ENCODE assay signal across 11 cellular contexts in the genomic region with DNA sequence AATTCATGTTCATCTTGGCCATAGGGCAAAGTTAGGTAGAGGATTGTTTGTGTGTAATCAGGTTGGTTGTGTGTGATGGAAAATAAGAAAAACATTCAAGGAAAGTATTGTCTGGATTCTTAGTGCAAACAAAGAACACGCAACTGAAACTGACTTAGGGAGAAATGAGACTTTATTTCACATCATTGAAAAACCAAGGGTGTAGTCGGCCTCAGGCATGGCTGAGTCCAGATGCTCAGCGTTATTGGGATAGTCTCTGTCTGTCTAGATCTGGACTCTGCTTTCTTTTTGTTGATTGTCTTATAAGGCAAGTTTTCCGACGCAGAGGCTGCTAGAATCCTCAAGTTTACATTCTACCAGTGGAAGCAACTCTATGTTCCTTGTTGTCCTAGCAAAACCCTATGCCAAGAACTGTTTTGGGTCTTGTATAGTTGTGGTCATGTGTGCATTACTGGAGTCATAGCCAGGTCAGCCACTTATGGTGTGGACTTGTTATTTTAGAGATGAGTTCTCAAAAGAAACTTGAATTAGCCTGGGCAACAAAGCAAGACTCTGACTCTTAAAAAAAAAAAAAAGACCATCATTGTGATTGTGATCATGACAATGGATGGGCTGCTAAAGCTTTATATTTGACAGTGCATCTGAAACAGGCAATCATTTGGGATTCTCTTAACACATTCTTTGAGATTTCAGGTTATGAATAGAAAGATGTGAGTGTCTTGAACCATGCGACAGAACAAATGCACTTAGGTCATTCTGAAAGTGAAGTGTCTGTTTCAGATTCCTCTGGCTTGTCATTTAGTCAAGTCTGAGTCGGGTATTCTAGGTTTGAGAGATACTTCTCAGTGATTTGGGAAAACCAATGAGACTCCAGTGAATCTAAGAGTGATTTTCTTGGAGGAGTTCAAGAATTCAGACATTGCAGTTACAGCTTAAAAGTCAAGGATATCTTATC.
DNase-seq lines count a peak whose midpoint lies in the region; ATAC-seq and TF ChIP-seq lines count a peak whose summit lies in the region.
"Had no signal": no experiment of that assay in that cellular context is flagged by ENCODE, and none has a peak within 500 bp of the region (broad histone marks: within the 10 kb centered on the region; RNA-seq: fewer than 3 reads in every experiment).

No MANE protein-coding gene starts in this region.

- peak; percentile 69 for ATAC-seq in GM18867 (IDR thresholded peaks at IDR 0.05; ENCODE audit: unreplicated experiment)
- ATAC-seq in GM21423 (IDR thresholded peaks at IDR 0.05; ENCODE audit: unreplicated experiment), result peak; percentile 62
- peak; percentile 72 for ATAC-seq in HG03045 (IDR thresholded peaks at IDR 0.05; ENCODE audit: unreplicated experiment)
- ATAC-seq in memory B cell (ENCODE audit: low read depth), result no peak
- ATAC-seq in PC-3, result no peak
- no peak for ATAC-seq in stimulated activated naive CD8-positive, alpha-beta T cell treated with anti-CD3 and anti-CD28 coated beads, Interleukin-15, Interleukin-2, amounts not matched to agents 100 U/mL and 50 U/mL, for 24 hours
- ATAC-seq: effector memory CD8-positive, alpha-beta T cell had no signal

- no peak overlapping the region for H3K4me2 ChIP-seq in PC-3 (ENCODE audit: low read length)

- H2AFZ ChIP-seq in PC-3 (ENCODE audit: low read length), result no peak overlapping the region

- intact Hi-C loops in PC-3 (cut with micrococcal nuclease), result loop anchor here (5.0 kb wide), 1 partner anchor 263 kb away; a partner anchor contains a TSS

- H3K9me2 ChIP-seq in PC-3 (replicated peaks; ENCODE audit: low read length), result no peaks in the 10 kb centered on the region

- no peaks in the 10 kb centered on the region for H3K27me3 Mint-ChIP-seq in memory B cell
- H3K27me3 Mint-ChIP-seq: effector memory CD8-positive, alpha-beta T cell had no signal

- H4K20me1 ChIP-seq in PC-3 (ENCODE audit: low read length), result no peaks in the 10 kb centered on the region

- H3K36me3 Mint-ChIP-seq in memory B cell, result peaks cover 74% of the 10 kb centered on the region

- H3K4me1 ChIP-seq in PC-3 (ENCODE audit: insufficient read depth, low read length), result peaks cover 24% of the 10 kb centered on the region
- H3K4me1 ChIP-seq: left ventricle myocardium inferior had no signal

- H3K4me3 ChIP-seq in PC-3 (ENCODE audit: low read length), result no peak overlapping the region
- H3K4me3 ChIP-seq: left ventricle myocardium inferior had no signal

- no peaks in the 10 kb centered on the region for H3K9me3 ChIP-seq in PC-3 (ENCODE audit: low read length)
- H3K9me3 ChIP-seq: left ventricle myocardium inferior had no signal

- H3K27ac ChIP-seq in PC-3 (ENCODE audit: low read length), result no peak overlapping the region
- H3K27ac ChIP-seq: left ventricle myocardium inferior had no signal

- CTCF ChIA-PET in PC-3 (lab: Charles Lee), result no interaction called here

- BruUV-seq in PC-3 (replicated peaks; lab: Mats Ljungman, UMichigan), result no TSS peak

- no peaks in the 10 kb centered on the region for H3K27me3 ChIP-seq in PC-3 (ENCODE audit: low read length)

- no peaks in the 10 kb centered on the region for H3K36me3 ChIP-seq in PC-3 (ENCODE audit: low read depth, low read length)
- H3K36me3 ChIP-seq: left ventricle myocardium inferior had no signal

- H3K79me2 ChIP-seq in PC-3 (ENCODE audit: low read length), result no peaks in the 10 kb centered on the region

- H3K9me3 Mint-ChIP-seq in memory B cell, result peaks cover 2% of the 10 kb centered on the region
- H3K9me3 Mint-ChIP-seq: effector memory CD8-positive, alpha-beta T cell had no signal

- no peak for DNase-seq in memory B cell (ENCODE audit: low spot score in 2 of 2)
- DNase-seq in PC-3, result no peak
- no peak for DNase-seq in stimulated activated naive CD8-positive, alpha-beta T cell treated with anti-CD3 and anti-CD28 coated beads, Interleukin-15, Interleukin-2, amounts not matched to agents 100 U/mL and 50 U/mL, for 24 hours
- no peak for DNase-seq in NCI-H524 treated with DMSO at 0.1 percent for 48 hours (lab: John Stamatoyannopoulos, UW)
- DNase-seq: effector memory CD8-positive, alpha-beta T cell; left ventricle myocardium inferior; MM.1S; nucleus accumbens had no signal

- H3K27ac Mint-ChIP-seq in memory B cell, result peak overlapping the region; percentile 43

- no peaks in the 10 kb centered on the region for H3F3A ChIP-seq in PC-3 (ENCODE audit: low read length, unreplicated experiment)

- POLR2A ChIA-PET in PC-3 (lab: Charles Lee; ENCODE audit: unreplicated experiment), result no interaction called here

- TF ChIP-seq CTCF in PC-3 (conservative IDR thresholded peaks at IDR 0.05; ENCODE audit: low read depth, low read length), result no peak

- H3K4me3 Mint-ChIP-seq in memory B cell, result no peak overlapping the region
- H3K4me3 Mint-ChIP-seq: effector memory CD8-positive, alpha-beta T cell had no signal

- no peak overlapping the region for H3K9ac ChIP-seq in PC-3 (ENCODE audit: low read length)

- peaks cover 6% of the 10 kb centered on the region for H3K4me1 Mint-ChIP-seq in memory B cell

Comparison
In these comparisons a context has a peak if more than half of its experiments do, and no peak if none do; other contexts are left out.
1. ATAC-seq: peak in GM18867 (single experiment), GM21423 (single experiment) and HG03045 (single experiment); none in memory B cell (single experiment), PC-3 (single experiment) and stimulated activated naive CD8-positive, alpha-beta T cell treated with anti-CD3 and anti-CD28 coated beads, Interleukin-15, Interleukin-2, amounts not matched to agents 100 U/mL and 50 U/mL, for 24 hours (single experiment).